Comparison of ENCODE assay signal across 8 cellular contexts in genomic region chr22:43945632-43946390, GRCh38. TPM values are rescaled to one million over a fixed set of nuclear protein-coding genes. Genes with fewer than 3 reads are reported as not detected.
A peak's percentile ranks its signal among the peaks of the same experiment; 100 is the strongest.
DNase-seq lines count a peak whose midpoint lies in the region; ATAC-seq lines count a peak whose summit lies in the region.

No MANE protein-coding gene starts in this region.

- no peaks in the 10 kb centered on the region for H3K36me3 Mint-ChIP-seq in activated CD4-positive, alpha-beta T cell treated with anti-CD3 and anti-CD28 coated beads, Interleukin-2, amount 10 ng/mL, durations not matched to agents 24 days and 14 days (ENCODE audit: low read depth)
- H3K36me3 Mint-ChIP-seq in memory B cell: no peaks in the 10 kb centered on the region

- peaks cover 3% of the 10 kb centered on the region for H3K27me3 Mint-ChIP-seq in activated CD4-positive, alpha-beta T cell treated with anti-CD3 and anti-CD28 coated beads, Interleukin-2, amount 10 ng/mL, durations not matched to agents 24 days and 14 days
- H3K27me3 Mint-ChIP-seq in memory B cell: peaks cover 12% of the 10 kb centered on the region

- no peaks in the 10 kb centered on the region for H3K9me3 Mint-ChIP-seq in activated CD4-positive, alpha-beta T cell treated with anti-CD3 and anti-CD28 coated beads, Interleukin-2, amount 10 ng/mL, durations not matched to agents 24 days and 14 days
- peaks cover 5% of the 10 kb centered on the region for H3K9me3 Mint-ChIP-seq in memory B cell

- intact Hi-C loops in activated CD4-positive, alpha-beta T cell treated with anti-CD3 and anti-CD28 coated beads, Interleukin-2, amount 10 ng/mL, durations not matched to agents 24 days and 14 days (cut with micrococcal nuclease): loop anchor here (1.0 kb wide), 1 partner anchor 63 kb away; no protein-coding TSS in a partner anchor

- peak overlapping the region; percentile 16 for H3K27ac Mint-ChIP-seq in activated CD4-positive, alpha-beta T cell treated with anti-CD3 and anti-CD28 coated beads, Interleukin-2, amount 10 ng/mL, durations not matched to agents 24 days and 14 days
- no peak overlapping the region for H3K27ac Mint-ChIP-seq in memory B cell

- peak; percentile 97 for ATAC-seq in memory B cell (ENCODE audit: low read depth)

- H3K4me1 Mint-ChIP-seq in activated CD4-positive, alpha-beta T cell treated with anti-CD3 and anti-CD28 coated beads, Interleukin-2, amount 10 ng/mL, durations not matched to agents 24 days and 14 days: no peaks in the 10 kb centered on the region
- H3K4me1 Mint-ChIP-seq in memory B cell: peaks cover 8% of the 10 kb centered on the region

- H3K4me3 Mint-ChIP-seq in activated CD4-positive, alpha-beta T cell treated with anti-CD3 and anti-CD28 coated beads, Interleukin-2, amount 10 ng/mL, durations not matched to agents 24 days and 14 days: no peak overlapping the region
- H3K4me3 Mint-ChIP-seq in memory B cell: no peak overlapping the region

- DNase-seq in NCI-H2107 (lab: John Stamatoyannopoulos, UW) (peak; percentile 3), NCI-H2107 treated with DMSO at 0.1 percent for 48 hours (lab: John Stamatoyannopoulos, UW; ENCODE audit: unreplicated experiment) (no peak), NCI-H460 (ENCODE audit: extremely low read depth, low read depth) (peak; percentile 49), dermis blood vessel endothelial cell (peak; percentile 80), memory B cell (ENCODE audit: low spot score in 2 of 2) (peak; percentile 44 to 58), NCI-H128 (lab: John Stamatoyannopoulos, UW; ENCODE audit: unreplicated experiment) (no peak)
- DNase-seq in activated CD4-positive, alpha-beta T cell treated with anti-CD3 and anti-CD28 coated beads, Interleukin-2, amount 10 ng/mL, durations not matched to agents 24 days and 14 days: peak; percentile 92
- DNase-seq in stimulated activated CD8-positive, alpha-beta memory T cell treated with anti-CD3 and anti-CD28 coated beads, Interleukin-7, amount 100 ng/mL, for 1 hour (ENCODE audit: low read depth in 2 of 2): peak; percentile 21 to 48

RNA-seq across cellular contexts. Expression of gene SAMM50, which starts 9.4 kb away (rescaled TPM):
- total RNA-seq in NCI-H460 (2014; rRNA removed; shearing (Covaris generic)): 26.2 and 33.8 TPM in 2 replicates
- polyA plus RNA-seq in NCI-H460 (2014; cell fraction: nucleus; rRNA removed): 25.5 and 29.0 TPM in 2 replicates
- total RNA-seq in activated CD4-positive, alpha-beta T cell treated with anti-CD3 and anti-CD28 coated beads, Interleukin-2, amount 10 ng/mL, durations not matched to agents 24 days and 14 days: 60.5 and 62.8 TPM in 2 replicates
- 53.6 and 57.9 TPM in 2 replicates for total RNA-seq in dermis blood vessel endothelial cell

RNA-seq across cellular contexts. Expression of gene PNPLA3, which starts 22.2 kb away (rescaled TPM):
- total RNA-seq in NCI-H460 (2014; rRNA removed; shearing (Covaris generic)): 0.14 and 0.52 TPM in 2 replicates
- polyA plus RNA-seq in NCI-H460 (2014; cell fraction: nucleus; rRNA removed): 2.8 and 3.4 TPM in 2 replicates
- 1.0 and 1.4 TPM in 2 replicates for total RNA-seq in activated CD4-positive, alpha-beta T cell treated with anti-CD3 and anti-CD28 coated beads, Interleukin-2, amount 10 ng/mL, durations not matched to agents 24 days and 14 days
- total RNA-seq in dermis blood vessel endothelial cell: 1.0 and 2.7 TPM in 2 replicates

RNA-seq across cellular contexts. Expression of gene PNPLA5, which starts 54.0 kb away (rescaled TPM):
- total RNA-seq in NCI-H460 (2014; rRNA removed; shearing (Covaris generic)): not detected in 2 replicates
- polyA plus RNA-seq in NCI-H460 (2014; cell fraction: nucleus; rRNA removed): not detected in 2 replicates
- not detected in 2 replicates for total RNA-seq in activated CD4-positive, alpha-beta T cell treated with anti-CD3 and anti-CD28 coated beads, Interleukin-2, amount 10 ng/mL, durations not matched to agents 24 days and 14 days
- not detected in 2 replicates for total RNA-seq in dermis blood vessel endothelial cell

Comparison
In these comparisons a context has a peak if more than half of its experiments do, and no peak if none do; other contexts are left out.
1. DNase-seq: peak in NCI-H2107 (single experiment), NCI-H460 (single experiment), activated CD4-positive, alpha-beta T cell treated with anti-CD3 and anti-CD28 coated beads, Interleukin-2, amount 10 ng/mL, durations not matched to agents 24 days and 14 days (single experiment), dermis blood vessel endothelial cell (single experiment), memory B cell (2 of 2) and stimulated activated CD8-positive, alpha-beta memory T cell treated with anti-CD3 and anti-CD28 coated beads, Interleukin-7, amount 100 ng/mL, for 1 hour (2 of 2); none in NCI-H2107 treated with DMSO at 0.1 percent for 48 hours (single experiment) and NCI-H128 (single experiment).